In the genomic region with DNA sequence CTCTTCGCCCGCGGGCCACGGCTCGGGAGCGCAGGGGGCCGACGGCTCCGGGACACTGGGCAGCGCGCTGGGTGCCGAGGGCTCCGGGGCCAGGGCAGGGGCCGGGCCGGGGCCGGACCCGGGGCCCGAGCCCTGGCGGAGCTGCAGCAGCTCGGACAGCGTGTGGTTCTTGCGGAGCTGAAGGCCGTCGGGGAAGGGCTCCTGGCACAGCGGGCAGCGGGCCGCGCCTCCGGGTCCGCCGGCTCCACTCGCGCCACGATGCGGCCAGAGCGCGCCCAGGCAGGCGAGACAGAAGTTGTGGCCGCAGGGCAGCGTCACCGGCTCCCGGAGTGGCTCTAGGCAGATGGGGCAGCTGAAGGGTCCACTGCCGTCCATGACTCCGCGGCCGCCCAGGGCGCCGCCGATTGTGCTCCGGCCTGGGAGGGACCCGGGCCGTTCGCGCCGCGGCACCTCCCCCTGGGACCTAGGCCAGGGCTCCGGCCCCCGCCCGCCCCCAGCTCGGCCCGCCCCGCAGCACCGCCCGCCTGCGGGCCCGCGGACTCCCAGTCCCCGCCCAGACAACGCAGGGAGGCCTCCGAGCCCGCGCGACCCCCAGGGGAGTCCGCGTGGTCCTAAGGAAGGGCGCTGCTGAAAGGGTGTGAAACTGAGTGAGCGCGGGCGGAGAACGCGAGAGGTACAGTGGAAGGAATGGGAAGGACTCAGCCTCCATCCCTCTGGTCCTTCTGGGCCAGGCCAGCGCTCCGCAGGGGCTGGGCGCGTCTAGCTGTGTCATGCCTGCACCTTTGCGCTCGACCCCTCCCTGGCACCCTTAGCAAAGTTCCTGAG, we compare ENCODE assay signal across 8 cellular contexts. TPM values are rescaled to one million over a fixed set of nuclear protein-coding genes. Genes with fewer than 3 reads are reported as not detected.
A peak's percentile ranks its signal among the peaks of the same experiment; 100 is the strongest.
DNase-seq lines count a peak whose midpoint lies in the region; ATAC-seq and TF ChIP-seq lines count a peak whose summit lies in the region.

Gene TRIM47 (minus strand): TSS at position 408 of the 825 bp plus-strand sequence. CDS start 33 bp downstream, at position 375.

- H3K9me3 ChIP-seq in fibroblast of lung (ENCODE audit: control insufficient read depth, insufficient read depth, low read depth, low read length), result no peaks in the 10 kb centered on the region

- peaks cover 7% of the 10 kb centered on the region for H3K27me3 ChIP-seq in fibroblast of lung (ENCODE audit: control insufficient read depth, insufficient read depth, low read length)

- DNase-seq in ELF-1 (ENCODE audit: low read depth, low spot score), result peak; percentile 68
- DNase-seq in HK-2 (ENCODE audit: unreplicated experiment), result peak; percentile 61
- DNase-seq in fibroblast of lung (ENCODE audit: low read depth in 2 of 2), result peak; percentile 65
- peak; percentile 47 for DNase-seq in myocyte (ENCODE audit: low read depth)
- DNase-seq in SIG-M5 treated with dmso at 0.1 percent for 504 hours (lab: John Stamatoyannopoulos, UW; ENCODE audit: unreplicated experiment), result no peak

- ATAC-seq in GM18519 (IDR thresholded peaks at IDR 0.05; ENCODE audit: low FRiP score, unreplicated experiment), result no peak

- H4K20me1 ChIP-seq in fibroblast of lung (ENCODE audit: control insufficient read depth, extremely low read depth, insufficient read depth, low read length), result no peaks in the 10 kb centered on the region

- H3K27ac ChIP-seq in fibroblast of lung (ENCODE audit: insufficient read depth, low read length) (peak within 1 kb of the TSS; percentile 76), urinary bladder (ENCODE audit: low read depth) (peak within 1 kb of the TSS; percentile 41)

- H3K4me1 ChIP-seq in fibroblast of lung (ENCODE audit: control insufficient read depth, extremely low read depth, insufficient read depth, low read length) (peaks cover 18% of the 10 kb centered on the region), urinary bladder (ENCODE audit: insufficient read depth) (no peaks in the 10 kb centered on the region)

- peak within 1 kb of the TSS; percentile 58 for H3K9ac ChIP-seq in fibroblast of lung (ENCODE audit: insufficient read depth, low read length)

- WGBS in urinary bladder, result under 1% methylated on average over 87 of the region's 87 CpGs

- peak within 1 kb of the TSS; percentile 57 for H3K4me3 ChIP-seq in WI38 (ENCODE audit: low read depth, low read length)
- peak within 1 kb of the TSS; percentile 32 to 68 (median 45) for H3K4me3 ChIP-seq in fibroblast of lung (replicated peaks in 1 of 4; ENCODE audit: control extremely low read depth in 1 of 4, insufficient read depth in 1 of 4, low read depth in 3 of 4, low read length in 4 of 4)
- peak within 1 kb of the TSS; percentile 64 for H3K4me3 ChIP-seq in urinary bladder (ENCODE audit: low read depth, low read length)

- no peaks in the 10 kb centered on the region for H3K36me3 ChIP-seq in fibroblast of lung (ENCODE audit: control insufficient read depth, insufficient read depth, low read length)
- H3K36me3 ChIP-seq in urinary bladder (ENCODE audit: insufficient read depth), result no peaks in the 10 kb centered on the region

- no peak for TF ChIP-seq CTCF in WI38 (IDR thresholded peaks at IDR 0.05; ENCODE audit: low read depth, low read length)
- TF ChIP-seq CTCF in fibroblast of lung (conservative IDR thresholded peaks at IDR 0.05 in 1 of 2, IDR thresholded peaks at IDR 0.05 in 1 of 2; ENCODE audit: low read depth in 1 of 2, low read length in 2 of 2), result peak; percentile 18 to 30

- no peaks in the 10 kb centered on the region for H3K79me2 ChIP-seq in fibroblast of lung (ENCODE audit: control insufficient read depth, insufficient read depth, low read length)

- H3K4me2 ChIP-seq in fibroblast of lung (ENCODE audit: extremely low read depth, insufficient read depth, low read length), result peak within 1 kb of the TSS; percentile 73

- peak within 1 kb of the TSS; percentile 3 for H2AFZ ChIP-seq in fibroblast of lung (ENCODE audit: low read length)

RNA-seq across cellular contexts. Expression of gene TRIM47, which starts in this region (rescaled TPM):
- total RNA-seq in fibroblast of lung, result 16.0 and 18.2 TPM in 2 replicates
- 2.2 and 4.8 TPM in 2 replicates for polyA plus RNA-seq in fibroblast of lung
- polyA plus RNA-seq in fibroblast of lung (2012), result 4.4 and 10.9 TPM in 2 replicates
- 7.7 and 13.2 TPM in 2 replicates for polyA minus RNA-seq in fibroblast of lung (ENCODE audit: low replicate concordance)
- total RNA-seq in myocyte, result 7.2 and 8.8 TPM in 2 replicates
- polyA plus RNA-seq in myocyte (2012), result 2.7 TPM
- total RNA-seq in urinary bladder, result 28.9 TPM
- polyA plus RNA-seq in urinary bladder, result 55.8 TPM
